ENCODE assay signal across 15 cellular contexts in genomic region chr9:113503613-113504230, GRCh38. TPM values are rescaled to one million over a fixed set of nuclear protein-coding genes. Genes with fewer than 3 reads are reported as not detected.
DNase-seq lines count a peak whose midpoint lies in the region; ATAC-seq lines count a peak whose summit lies in the region.
"Had no signal": no experiment of that assay in that cellular context is flagged by ENCODE, and none has a peak within 500 bp of the region (broad histone marks: within the 10 kb centered on the region; RNA-seq: fewer than 3 reads in every experiment).

No MANE protein-coding gene starts in this region.

- H3K27me3 Mint-ChIP-seq in central memory CD8-positive, alpha-beta T cell = no peaks in the 10 kb centered on the region
- H3K27me3 Mint-ChIP-seq: activated CD4-positive, alpha-beta memory T cell treated with anti-CD3 and anti-CD28 coated beads for 36 hours had no signal

- in situ Hi-C loops in G401 (cut with HindIII; ENCODE audit: low sequenced_read_pairs) = no loop called here

- DNase-seq in EH (ENCODE audit: low read depth) (peak; percentile 50), left kidney (ENCODE audit: low read depth, low spot score) (peak; percentile 50), pulmonary artery endothelial cell (ENCODE audit: low read depth, low spot score) (peak; percentile 85), G401 (ENCODE audit: low spot score) (no peak), NCI-H1092 treated with DMSO at 0.1 percent for 48 hours (lab: John Stamatoyannopoulos, UW) (no peak)
- DNase-seq in central memory CD8-positive, alpha-beta T cell (ENCODE audit: low spot score in 2 of 2) = no peak
- DNase-seq: activated CD4-positive, alpha-beta memory T cell treated with anti-CD3 and anti-CD28 coated beads for 36 hours; central memory CD4-positive, alpha-beta T cell; DMS 273 treated with DMSO at 0.1 percent for 48 hours; immature natural killer cell; NCI-H1105 treated with DMSO at 0.1 percent for 48 hours; T-helper 9 cell had no signal

- no peaks in the 10 kb centered on the region for H3K36me3 Mint-ChIP-seq in central memory CD8-positive, alpha-beta T cell (ENCODE audit: insufficient read depth)
- H3K36me3 Mint-ChIP-seq: activated CD4-positive, alpha-beta memory T cell treated with anti-CD3 and anti-CD28 coated beads for 36 hours; immature natural killer cell had no signal

- no peak for ATAC-seq in central memory CD8-positive, alpha-beta T cell (replicated peaks; ENCODE audit: extremely low read depth, poor library complexity, severe bottlenecking)
- ATAC-seq in GM21423 (IDR thresholded peaks at IDR 0.05; ENCODE audit: unreplicated experiment) (no peak), HG02798 (IDR thresholded peaks at IDR 0.05; ENCODE audit: poor library complexity, unreplicated experiment) (no peak)

- H3K4me1 Mint-ChIP-seq in central memory CD8-positive, alpha-beta T cell = peaks cover 22% of the 10 kb centered on the region

- H3K27ac Mint-ChIP-seq in central memory CD8-positive, alpha-beta T cell (ENCODE audit: low read depth) = peak overlapping the region; percentile 79
- H3K27ac Mint-ChIP-seq: activated CD4-positive, alpha-beta memory T cell treated with anti-CD3 and anti-CD28 coated beads for 36 hours had no signal

- no peaks in the 10 kb centered on the region for H3K9me3 Mint-ChIP-seq in central memory CD8-positive, alpha-beta T cell
- H3K9me3 Mint-ChIP-seq: activated CD4-positive, alpha-beta memory T cell treated with anti-CD3 and anti-CD28 coated beads for 36 hours; immature natural killer cell had no signal

- no peak overlapping the region for H3K4me3 Mint-ChIP-seq in central memory CD8-positive, alpha-beta T cell
- H3K4me3 Mint-ChIP-seq: activated CD4-positive, alpha-beta memory T cell treated with anti-CD3 and anti-CD28 coated beads for 36 hours; IgD-negative memory B cell; immature natural killer cell had no signal

RNA-seq across cellular contexts. Expression of gene RGS3, which starts 40.2 kb away (rescaled TPM):
- 278 and 424 TPM in 2 replicates for total RNA-seq in pulmonary artery endothelial cell
- total RNA-seq in G401 (2014; rRNA removed; shearing (Covaris generic)) = 117 and 144 TPM in 2 replicates

Comparison
In these comparisons a context has a peak if more than half of its experiments do, and no peak if none do; other contexts are left out.
1. DNase-seq: peak in EH (single experiment), left kidney (single experiment) and pulmonary artery endothelial cell (single experiment); none in central memory CD8-positive, alpha-beta T cell (0 of 2), G401 (single experiment) and NCI-H1092 treated with DMSO at 0.1 percent for 48 hours (single experiment).